13 cellular contexts compared by ENCODE assay signal in genomic region chr7:51045319-51046102, GRCh38.
A peak's percentile ranks its signal among the peaks of the same experiment; 100 is the strongest.
DNase-seq lines count a peak whose midpoint lies in the region; ATAC-seq, FAIRE-seq and TF ChIP-seq lines count a peak whose summit lies in the region.
"Had no signal": no experiment of that assay in that cellular context is flagged by ENCODE, and none has a peak within 500 bp of the region (broad histone marks: within the 10 kb centered on the region; RNA-seq: fewer than 3 reads in every experiment).

No MANE protein-coding gene starts in this region.

- DNase-seq in stimulated activated naive CD8-positive, alpha-beta T cell treated with anti-CD3 and anti-CD28 coated beads, Interleukin-15, amount 100 ng/mL, for 72 hours, result no peak
- no peak for DNase-seq in stimulated activated naive CD8-positive, alpha-beta T cell treated with anti-CD3 and anti-CD28 coated beads, Interleukin-15, Interleukin-2, amounts not matched to agents 100 U/mL and 50 U/mL, for 24 hours
- DNase-seq in astrocyte (ENCODE audit: low read depth), result peak; percentile 95
- no peak for DNase-seq in left colon
- DNase-seq in GM12892 (ENCODE audit: insufficient read length), result no peak
- no peak for DNase-seq in prostate gland (ENCODE audit: low spot score)
- DNase-seq in ureter (ENCODE audit: low spot score), result no peak
- DNase-seq: activated naive CD4-positive, alpha-beta T cell treated with Interleukin-2 at 50 U/mL for 16 hours; NCI-H1930 had no signal

- H3K4me3 ChIP-seq in astrocyte (ENCODE audit: insufficient read depth, low read depth, low read length) (no peak overlapping the region), prostate gland (no peak overlapping the region)
- H3K4me3 ChIP-seq: BLaER1 had no signal

- H3K27me3 Mint-ChIP-seq in stimulated activated naive CD8-positive, alpha-beta T cell treated with anti-CD3 and anti-CD28 coated beads, Interleukin-15, amount 100 ng/mL, for 72 hours, result no peaks in the 10 kb centered on the region
- H3K27me3 Mint-ChIP-seq in astrocyte (ENCODE audit: low read depth, unreplicated experiment), result no peaks in the 10 kb centered on the region

- H3K4me1 Mint-ChIP-seq in stimulated activated naive CD8-positive, alpha-beta T cell treated with anti-CD3 and anti-CD28 coated beads, Interleukin-15, amount 100 ng/mL, for 72 hours, result no peaks in the 10 kb centered on the region
- H3K4me1 Mint-ChIP-seq in astrocyte (ENCODE audit: low read depth, unreplicated experiment), result peaks cover 11% of the 10 kb centered on the region

- TF ChIP-seq CTCF in astrocyte (IDR thresholded peaks at IDR 0.05; ENCODE audit: insufficient read depth, low read depth, low read length), result no peak
- TF ChIP-seq CTCF in prostate gland (IDR thresholded peaks at IDR 0.05), result no peak

- no peaks in the 10 kb centered on the region for H4K20me1 ChIP-seq in astrocyte (ENCODE audit: insufficient read depth, low read length)
- H4K20me1 ChIP-seq: BLaER1 had no signal

- peaks cover 29% of the 10 kb centered on the region for H3K27me3 ChIP-seq in astrocyte (ENCODE audit: insufficient read depth, low read length)
- H3K27me3 ChIP-seq in prostate gland (replicated peaks; ENCODE audit: insufficient read depth), result no peaks in the 10 kb centered on the region
- H3K27me3 ChIP-seq: BLaER1 had no signal

- TF ChIP-seq POLR2A in GM12892 (IDR thresholded peaks at IDR 0.05; ENCODE audit: low read depth, low read length) (no peak), prostate gland (IDR thresholded peaks at IDR 0.05) (no peak)

- intact Hi-C loops in left colon (cut with DNase I, micrococcal nuclease), result no loop called here
- intact Hi-C loops in prostate gland (cut with DNase I), result no loop called here

- peak overlapping the region; percentile 60 for H3K4me2 ChIP-seq in astrocyte (ENCODE audit: low read length)
- H3K4me2 ChIP-seq: BLaER1 had no signal

- H3K9me3 ChIP-seq in astrocyte (ENCODE audit: insufficient read depth, low read depth, low read length), result no peaks in the 10 kb centered on the region
- H3K9me3 ChIP-seq in prostate gland, result no peaks in the 10 kb centered on the region
- H3K9me3 ChIP-seq: BLaER1 had no signal

- H3K9me3 Mint-ChIP-seq in stimulated activated naive CD8-positive, alpha-beta T cell treated with anti-CD3 and anti-CD28 coated beads, Interleukin-15, amount 100 ng/mL, for 72 hours, result no peaks in the 10 kb centered on the region
- H3K9me3 Mint-ChIP-seq in astrocyte (ENCODE audit: unreplicated experiment), result no peaks in the 10 kb centered on the region

- no peaks in the 10 kb centered on the region for H3K36me3 Mint-ChIP-seq in astrocyte (ENCODE audit: low read depth, unreplicated experiment)

- H3K27ac ChIP-seq in astrocyte (ENCODE audit: low read depth, low read length) (peak overlapping the region; percentile 30), prostate gland (no peak overlapping the region)
- H3K27ac ChIP-seq: BLaER1 had no signal

- peak; percentile 46 for ATAC-seq in stimulated activated naive CD8-positive, alpha-beta T cell treated with anti-CD3 and anti-CD28 coated beads, Interleukin-15, amount 100 ng/mL, for 72 hours
- ATAC-seq in stimulated activated naive CD8-positive, alpha-beta T cell treated with anti-CD3 and anti-CD28 coated beads, Interleukin-15, Interleukin-2, amounts not matched to agents 100 U/mL and 50 U/mL, for 24 hours, result no peak
- ATAC-seq in left colon (peak; percentile 18), GM18870 (IDR thresholded peaks at IDR 0.05; ENCODE audit: unreplicated experiment) (no peak)

- H3K4me3 Mint-ChIP-seq in stimulated activated naive CD8-positive, alpha-beta T cell treated with anti-CD3 and anti-CD28 coated beads, Interleukin-15, amount 100 ng/mL, for 72 hours, result no peak overlapping the region
- H3K4me3 Mint-ChIP-seq in astrocyte (ENCODE audit: unreplicated experiment), result no peak overlapping the region

- 80% methylated on average over 13 of the region's 14 CpGs for WGBS in prostate gland

- peak overlapping the region; percentile 32 for H3K9ac ChIP-seq in astrocyte (ENCODE audit: low read length)
- H3K9ac ChIP-seq: BLaER1 had no signal

- H3K79me2 ChIP-seq in astrocyte (ENCODE audit: insufficient read depth, low read length), result no peaks in the 10 kb centered on the region

- no peaks in the 10 kb centered on the region for H3K36me3 ChIP-seq in astrocyte (ENCODE audit: insufficient read depth, low read length)
- H3K36me3 ChIP-seq in prostate gland, result no peaks in the 10 kb centered on the region
- H3K36me3 ChIP-seq: BLaER1 had no signal

- H2AFZ ChIP-seq in astrocyte (ENCODE audit: low read depth, low read length), result no peak overlapping the region

- H3K4me1 ChIP-seq in astrocyte (ENCODE audit: insufficient read depth, low read length) (peaks cover 23% of the 10 kb centered on the region), prostate gland (replicated peaks) (no peaks in the 10 kb centered on the region)
- H3K4me1 ChIP-seq: BLaER1 had no signal

- peak overlapping the region in 1 of 2 donors; percentile 84 for H3K27ac Mint-ChIP-seq in stimulated activated naive CD8-positive, alpha-beta T cell treated with anti-CD3 and anti-CD28 coated beads, Interleukin-15, amount 100 ng/mL, for 72 hours
- H3K27ac Mint-ChIP-seq in astrocyte (ENCODE audit: unreplicated experiment), result peak overlapping the region; percentile 50

- FAIRE-seq in astrocyte (lab: Jason Lieb, UNC) (no peak), GM12892 (lab: Jason Lieb, UNC) (no peak)
- FAIRE-seq: endometrium, islet of Langerhans had no signal

Comparison
In these comparisons a context has a peak if more than half of its experiments do, and no peak if none do; other contexts are left out.
1. ATAC-seq: peak in stimulated activated naive CD8-positive, alpha-beta T cell treated with anti-CD3 and anti-CD28 coated beads, Interleukin-15, amount 100 ng/mL, for 72 hours (single experiment) and left colon (single experiment); none in stimulated activated naive CD8-positive, alpha-beta T cell treated with anti-CD3 and anti-CD28 coated beads, Interleukin-15, Interleukin-2, amounts not matched to agents 100 U/mL and 50 U/mL, for 24 hours (single experiment) and GM18870 (single experiment).